In genomic region chr12:6492838-6493579, GRCh38 we compare ENCODE assay signal across 8 cellular contexts. TPM values are rescaled to one million over a fixed set of nuclear protein-coding genes. Genes with fewer than 3 reads are reported as not detected.
A peak's percentile ranks its signal among the peaks of the same experiment; 100 is the strongest.
DNase-seq lines count a peak whose midpoint lies in the region; ATAC-seq and TF ChIP-seq lines count a peak whose summit lies in the region.

TSS of gene MRPL51 (minus strand) at chr12:6493262. CDS start at chr12:6493136, 126 bp downstream.

- H3K4me3 ChIP-seq in right atrium auricular region (peak within 1 kb of the TSS; percentile 51 to 70), psoas muscle (peak within 1 kb of the TSS; percentile 89), urinary bladder (ENCODE audit: low read depth, low read length) (peak within 1 kb of the TSS; percentile 61)

- H3K27me3 ChIP-seq in right atrium auricular region = no peaks in the 10 kb centered on the region
- no peaks in the 10 kb centered on the region for H3K27me3 ChIP-seq in psoas muscle (ENCODE audit: insufficient read depth in 3 of 3, low read length in 2 of 3)

- H3K9me3 ChIP-seq in right atrium auricular region (no peaks in the 10 kb centered on the region), psoas muscle (no peaks in the 10 kb centered on the region)

- WGBS in psoas muscle, 3 donors = 1% methylated on average over 40 to 41 of the region's 41 CpGs
- under 1% methylated on average over 41 of the region's 41 CpGs for WGBS in urinary bladder

- TF ChIP-seq CTCF in right atrium auricular region (IDR thresholded peaks at IDR 0.05) (no peak), psoas muscle (IDR thresholded peaks at IDR 0.05) (no peak)

- H3K36me3 ChIP-seq in right atrium auricular region (peaks cover 16% of the 10 kb centered on the region), psoas muscle (ENCODE audit: insufficient read depth in 1 of 2, low read depth in 1 of 2) (peaks cover 6 to 49% of the 10 kb centered on the region in 2 donors), urinary bladder (ENCODE audit: insufficient read depth) (peaks cover 2% of the 10 kb centered on the region)

- DNase-seq in NCI-H1930 (lab: John Stamatoyannopoulos, UW) (peak; percentile 95 to 96), anterior cingulate cortex (lab: John Stamatoyannopoulos, UW) (peak; percentile 26 to 98 (median 91)), right atrium auricular region (ENCODE audit: low spot score) (peak; percentile 92), psoas muscle (peak; percentile 98 to 99)

- ATAC-seq in GM18499 (IDR thresholded peaks at IDR 0.05; ENCODE audit: insufficient read depth, unreplicated experiment) = peak; percentile 50
- peak; percentile 71 for ATAC-seq in HG02943 (IDR thresholded peaks at IDR 0.05; ENCODE audit: low read depth, unreplicated experiment)
- peak; percentile 94 to 96 (median 96) for ATAC-seq in psoas muscle

- intact Hi-C loops in T-helper 2 cell treated with Interferon-gamma antibody and Interleukin-4, amounts not matched to agents 100 ng/mL and 5 ng/mL, for 36 hours (cut with micrococcal nuclease) = loop anchor here (1.0 to 5.0 kb wide), 5 partner anchors 23 to 359 kb away; partner anchors contain the start of genes CDCA3, IFFO1, NOP2 and USP5
- intact Hi-C loops in psoas muscle (cut with DNase I) = loop anchor here in 1 of 2 donors (1.0 to 10.0 kb wide), 3 partner anchors 23 to 192 kb away; partner anchors contain the start of genes GAPDH, VAMP1 and ZNF384

- H3K4me1 ChIP-seq in right atrium auricular region (peaks cover 0 to 23% of the 10 kb centered on the region in 2 donors), psoas muscle (peaks cover 21% of the 10 kb centered on the region), urinary bladder (ENCODE audit: insufficient read depth) (no peaks in the 10 kb centered on the region)

- H3K27ac ChIP-seq in right atrium auricular region = peak within 1 kb of the TSS; percentile 96 to 97
- peak within 1 kb of the TSS; percentile 99 for H3K27ac ChIP-seq in psoas muscle
- H3K27ac ChIP-seq in urinary bladder (ENCODE audit: low read depth) = peak within 1 kb of the TSS; percentile 87

RNA-seq across cellular contexts. Expression of gene MRPL51, which starts in this region (rescaled TPM):
- 234 and 248 TPM in 2 replicates for total RNA-seq in T-helper 2 cell treated with Interferon-gamma antibody and Interleukin-4, amounts not matched to agents 100 ng/mL and 5 ng/mL, for 36 hours
- total RNA-seq in right atrium auricular region (100 to 1,000 TPM in 1 of 2 donors, 10 to 100 TPM in 1; 87.7 to 104 TPM), psoas muscle (100 to 1,000 TPM; 202 to 250 (median 227) TPM), urinary bladder (77.0 TPM)
- polyA plus RNA-seq in psoas muscle (100 to 1,000 TPM; 153 to 217 (median 180) TPM), urinary bladder (85.6 TPM)

Comparison
In these comparisons a context has a peak if more than half of its experiments do, and no peak if none do; other contexts are left out.
1. Peak in every context shown above with its lines: DNase-seq, ATAC-seq, H3K4me3 ChIP-seq and H3K27ac ChIP-seq.